ENCODE assay signal across 8 cellular contexts in genomic region chr15:42575188-42576039, GRCh38. TPM values are rescaled to one million over a fixed set of nuclear protein-coding genes. Genes with fewer than 3 reads are reported as not detected.
DNase-seq lines count a peak whose midpoint lies in the region; ATAC-seq lines count a peak whose summit lies in the region.

Gene STARD9, plus strand, starts transcription at chr15:42575606. Its CDS starts 110 bp downstream, at chr15:42575716.

- peak within 1 kb of the TSS; percentile 91 for H3K4me3 Mint-ChIP-seq in memory B cell

- H3K36me3 ChIP-seq in effector memory CD4-positive, alpha-beta T cell (ENCODE audit: control insufficient read depth, insufficient read depth, low read length): no peaks in the 10 kb centered on the region

- H3K4me1 ChIP-seq in effector memory CD4-positive, alpha-beta T cell (ENCODE audit: control insufficient read depth, insufficient read depth, low read length, poor library complexity, severe bottlenecking): peaks cover 7% of the 10 kb centered on the region

- DNase-seq in COR-L47 (lab: John Stamatoyannopoulos, UW) (peak; percentile 97), HT1080 (ENCODE audit: low read depth) (peak; percentile 99), NOMO-1 (lab: John Stamatoyannopoulos, UW; ENCODE audit: unreplicated experiment in 2 of 2) (peak; percentile 96 to 98), memory B cell (ENCODE audit: low spot score in 2 of 2) (peak; percentile 96 to 97)
- DNase-seq in activated CD8-positive, alpha-beta memory T cell treated with anti-CD3 and anti-CD28 coated beads for 24 hours: peak; percentile 98
- DNase-seq in effector memory CD4-positive, alpha-beta T cell: peak; percentile 84 to 90 (median 89)
- peak; percentile 87 for DNase-seq in stimulated activated CD8-positive, alpha-beta memory T cell treated with anti-CD3 and anti-CD28 coated beads, Interleukin-12 subunit alpha, Interleukin-12 subunit beta, amount 100 ng/mL, for 1 hour (ENCODE audit: low read depth)

- ATAC-seq in GM21367 (IDR thresholded peaks at IDR 0.05; ENCODE audit: unreplicated experiment): peak; percentile 87
- ATAC-seq in memory B cell (ENCODE audit: low read depth): peak; percentile 86

- H3K27me3 ChIP-seq in effector memory CD4-positive, alpha-beta T cell (replicated peaks; ENCODE audit: control insufficient read depth, insufficient read depth, low read length, poor library complexity, severe bottlenecking): no peaks in the 10 kb centered on the region

- H3K27ac ChIP-seq in effector memory CD4-positive, alpha-beta T cell (ENCODE audit: insufficient read depth, low read length, poor library complexity, severe bottlenecking): peak within 1 kb of the TSS; percentile 49

- no peaks in the 10 kb centered on the region for H3K9me3 Mint-ChIP-seq in memory B cell

- H3K27me3 Mint-ChIP-seq in memory B cell: no peaks in the 10 kb centered on the region

- H3K4me1 Mint-ChIP-seq in memory B cell: peaks cover 18% of the 10 kb centered on the region

- peak within 1 kb of the TSS; percentile 58 for H3K27ac Mint-ChIP-seq in memory B cell

- no peaks in the 10 kb centered on the region for H3K36me3 Mint-ChIP-seq in memory B cell

- no peaks in the 10 kb centered on the region for H3K9me3 ChIP-seq in effector memory CD4-positive, alpha-beta T cell (ENCODE audit: control insufficient read depth, low read length)

- peak within 1 kb of the TSS; percentile 83 for H3K4me3 ChIP-seq in effector memory CD4-positive, alpha-beta T cell (ENCODE audit: insufficient read depth, low read depth, low read length, poor library complexity, severe bottlenecking)

RNA-seq across cellular contexts. Expression of gene STARD9, which starts in this region (rescaled TPM):
- 2.2 TPM in 2 replicates for total RNA-seq in HT1080 (2014; rRNA removed; shearing (Covaris generic))
- polyA plus RNA-seq in HT1080 (2015; cell fraction: cytosol; rRNA removed): 0.58 and 0.63 TPM in 2 replicates
- polyA plus RNA-seq in HT1080 (2015; cell fraction: nucleus; rRNA removed): 3.7 and 4.3 TPM in 2 replicates

Comparison
In these comparisons a context has a peak if more than half of its experiments do, and no peak if none do; other contexts are left out.
1. Peak in every context shown above with its lines: DNase-seq, ATAC-seq, H3K4me3 ChIP-seq and H3K27ac ChIP-seq.